Comparison of ENCODE assay signal across 8 cellular contexts in the genomic region with DNA sequence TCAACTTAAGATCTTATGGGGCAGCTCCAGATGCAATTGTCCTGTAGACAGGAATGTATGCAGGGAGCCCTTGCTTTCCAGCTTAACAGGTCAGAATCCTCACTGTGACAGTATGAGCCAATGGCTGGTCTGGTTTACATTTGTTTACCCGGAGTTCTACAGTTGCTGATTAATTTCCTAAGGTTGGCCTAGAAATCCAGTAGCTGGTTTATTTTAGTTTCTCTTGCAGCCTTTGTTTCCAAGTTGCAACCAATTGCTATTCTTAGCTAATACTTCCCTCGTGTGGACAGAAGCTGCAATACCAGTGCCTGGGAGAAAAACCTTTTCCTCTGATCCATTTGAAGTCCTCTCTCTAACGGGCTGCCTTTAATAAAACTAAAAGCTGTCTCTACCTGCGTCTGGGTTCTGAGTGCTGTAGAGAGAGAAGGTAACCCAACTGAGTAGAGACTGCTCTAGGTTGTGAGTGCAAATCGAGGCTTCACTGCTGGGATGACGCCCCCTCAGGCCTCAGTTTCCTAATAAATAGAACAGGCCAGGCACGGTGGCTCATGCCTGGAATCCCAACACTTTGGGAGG. TPM values are rescaled to one million over a fixed set of nuclear protein-coding genes. Genes with fewer than 3 reads are reported as not detected.
A peak's percentile ranks its signal among the peaks of the same experiment; 100 is the strongest.
DNase-seq lines count a peak whose midpoint lies in the region; ATAC-seq and TF ChIP-seq lines count a peak whose summit lies in the region.

No MANE protein-coding gene starts in this region.

- no peak overlapping the region for H3K4me3 Mint-ChIP-seq in activated naive CD4-positive, alpha-beta T cell treated with anti-CD3 and anti-CD28 coated beads for 36 hours
- H3K4me3 Mint-ChIP-seq in glutamatergic neuron (ENCODE audit: unreplicated experiment) (no peak overlapping the region), progenitor cell of endocrine pancreas (ENCODE audit: low read depth) (no peak overlapping the region)

- intact Hi-C loops in activated naive CD4-positive, alpha-beta T cell treated with anti-CD3 and anti-CD28 coated beads for 36 hours (cut with micrococcal nuclease): loop anchor here (1.0 to 10.0 kb wide), 6 partner anchors 135 to 1419 kb away; no protein-coding TSS in a partner anchor

- TF ChIP-seq CTCF in glutamatergic neuron (IDR thresholded peaks at IDR 0.05; ENCODE audit: partially characterized antibody, unreplicated experiment): peak; percentile 68
- peak; percentile 86 for TF ChIP-seq CTCF in progenitor cell of endocrine pancreas (IDR thresholded peaks at IDR 0.05; ENCODE audit: unreplicated experiment)

- H3K9me3 Mint-ChIP-seq in activated naive CD4-positive, alpha-beta T cell treated with anti-CD3 and anti-CD28 coated beads for 36 hours: no peaks in the 10 kb centered on the region
- no peaks in the 10 kb centered on the region for H3K9me3 Mint-ChIP-seq in glutamatergic neuron (ENCODE audit: unreplicated experiment)
- no peaks in the 10 kb centered on the region for H3K9me3 Mint-ChIP-seq in progenitor cell of endocrine pancreas (ENCODE audit: low read depth)

- peaks cover 2% of the 10 kb centered on the region for H3K4me1 Mint-ChIP-seq in activated naive CD4-positive, alpha-beta T cell treated with anti-CD3 and anti-CD28 coated beads for 36 hours (ENCODE audit: low read depth)
- peaks cover 3% of the 10 kb centered on the region for H3K4me1 Mint-ChIP-seq in glutamatergic neuron (ENCODE audit: low read depth, unreplicated experiment)
- H3K4me1 Mint-ChIP-seq in progenitor cell of endocrine pancreas (ENCODE audit: low read depth): peaks cover 3% of the 10 kb centered on the region

- no peak overlapping the region for H3K27ac Mint-ChIP-seq in activated naive CD4-positive, alpha-beta T cell treated with anti-CD3 and anti-CD28 coated beads for 36 hours
- H3K27ac Mint-ChIP-seq in glutamatergic neuron (ENCODE audit: unreplicated experiment) (no peak overlapping the region), progenitor cell of endocrine pancreas (no peak overlapping the region)

- H3K27me3 Mint-ChIP-seq in activated naive CD4-positive, alpha-beta T cell treated with anti-CD3 and anti-CD28 coated beads for 36 hours (ENCODE audit: low read depth): no peaks in the 10 kb centered on the region
- H3K27me3 Mint-ChIP-seq in glutamatergic neuron (ENCODE audit: unreplicated experiment) (peaks cover 1% of the 10 kb centered on the region), progenitor cell of endocrine pancreas (no peaks in the 10 kb centered on the region)

- CTCF ChIA-PET in activated naive CD4-positive, alpha-beta T cell treated with anti-CD3 and anti-CD28 coated beads for 36 hours (lab: Charles Lee): interaction anchor here (0.5 to 2.1 kb wide), 28 partner anchors 9 to 1748 kb away, joined by 3 to 11 read pairs (median 3); no protein-coding TSS in a partner anchor

- no peaks in the 10 kb centered on the region for H3K36me3 Mint-ChIP-seq in activated naive CD4-positive, alpha-beta T cell treated with anti-CD3 and anti-CD28 coated beads for 36 hours (ENCODE audit: low read depth)
- H3K36me3 Mint-ChIP-seq in glutamatergic neuron (ENCODE audit: unreplicated experiment) (no peaks in the 10 kb centered on the region), progenitor cell of endocrine pancreas (ENCODE audit: insufficient read depth) (no peaks in the 10 kb centered on the region)

- ATAC-seq in HG03159 (IDR thresholded peaks at IDR 0.05; ENCODE audit: unreplicated experiment): no peak

- DNase-seq in DMS53 treated with DMSO at 0.1 percent for 48 hours (lab: John Stamatoyannopoulos, UW; ENCODE audit: unreplicated experiment) (peak; percentile 56), HS-27A (ENCODE audit: low read depth) (peak; percentile 31), NCI-H82 (lab: John Stamatoyannopoulos, UW) (peak; percentile 85), glutamatergic neuron (peak; percentile 30), progenitor cell of endocrine pancreas (ENCODE audit: low spot score, unreplicated experiment) (peak; percentile 19), GOT3 (lab: John Stamatoyannopoulos, UW) (no peak)
- peak; percentile 70 for DNase-seq in activated naive CD4-positive, alpha-beta T cell treated with anti-CD3 and anti-CD28 coated beads for 36 hours

RNA-seq across cellular contexts. Expression of gene ZNF217, which starts 45.9 kb away (rescaled TPM):
- 10 to 100 TPM; 37.2 to 38.3 TPM for total RNA-seq in activated naive CD4-positive, alpha-beta T cell treated with anti-CD3 and anti-CD28 coated beads for 36 hours
- total RNA-seq in glutamatergic neuron (ENCODE audit: unreplicated experiment) (64.7 TPM), progenitor cell of endocrine pancreas (68.4 and 76.3 TPM in 2 replicates)
